Comparison of ENCODE assay signal across 8 cellular contexts in genomic region chr10:124418726-124419501, GRCh38. TPM values are rescaled to one million over a fixed set of nuclear protein-coding genes. Genes with fewer than 3 reads are reported as not detected.
DNase-seq lines count a peak whose midpoint lies in the region; TF ChIP-seq lines count a peak whose summit lies in the region.

OAT (minus strand) TSS chr10:124418923; CDS start chr10:124412171, 6,752 bp downstream.

- no peaks in the 10 kb centered on the region for H3K27me3 ChIP-seq in effector memory CD4-positive, alpha-beta T cell (replicated peaks; ENCODE audit: control insufficient read depth, insufficient read depth, low read length, poor library complexity, severe bottlenecking)

- peak within 1 kb of the TSS; percentile 73 for H3K4me3 ChIP-seq in effector memory CD4-positive, alpha-beta T cell (ENCODE audit: insufficient read depth, low read depth, low read length, poor library complexity, severe bottlenecking)

- H3K9me3 ChIP-seq in effector memory CD4-positive, alpha-beta T cell (ENCODE audit: control insufficient read depth, low read length): no peaks in the 10 kb centered on the region

- TF ChIP-seq CTCF in GM20000 (IDR thresholded peaks at IDR 0.05; ENCODE audit: extremely low read depth, missing control alignments): no peak

- peak within 1 kb of the TSS; percentile 67 for H3K27ac ChIP-seq in effector memory CD4-positive, alpha-beta T cell (ENCODE audit: insufficient read depth, low read length, poor library complexity, severe bottlenecking)

- H3K36me3 ChIP-seq in effector memory CD4-positive, alpha-beta T cell (ENCODE audit: control insufficient read depth, insufficient read depth, low read length): no peaks in the 10 kb centered on the region

- DNase-seq in CMK (ENCODE audit: low read depth) (peak; percentile 85), GM20000 (ENCODE audit: low spot score) (peak; percentile 95), HT-29 (ENCODE audit: low spot score) (peak; percentile 97), NOMO-1 treated with dmso at 0.1 percent for 144 hours (lab: John Stamatoyannopoulos, UW; ENCODE audit: unreplicated experiment) (peak; percentile 95), lung microvascular endothelial cell (ENCODE audit: low read depth in 2 of 2) (peak; percentile 96)
- peak; percentile 89 to 90 for DNase-seq in activated CD8-positive, alpha-beta memory T cell treated with anti-CD3 and anti-CD28 coated beads for 4 hours (ENCODE audit: low read depth in 2 of 2)
- peak; percentile 91 to 94 (median 93) for DNase-seq in effector memory CD4-positive, alpha-beta T cell
- DNase-seq in stimulated activated CD4-positive, alpha-beta T cell treated with anti-CD3 and anti-CD28 coated beads, TNF-alpha, amount 100 ng/mL, for 4 hours (ENCODE audit: low read depth in 3 of 3): peak; percentile 89 to 92 (median 91)

- peaks cover 8% of the 10 kb centered on the region for H3K4me1 ChIP-seq in effector memory CD4-positive, alpha-beta T cell (ENCODE audit: control insufficient read depth, insufficient read depth, low read length, poor library complexity, severe bottlenecking)

RNA-seq across cellular contexts. Expression of gene OAT, which starts in this region (rescaled TPM):
- total RNA-seq in HT-29 (2014; rRNA removed; shearing (Covaris generic)): 26.5 and 28.9 TPM in 2 replicates
- 82.5 and 98.1 TPM in 2 replicates for total RNA-seq in lung microvascular endothelial cell

Comparison
In these comparisons a context has a peak if more than half of its experiments do, and no peak if none do; other contexts are left out.
1. Peak in every context shown above with its lines: DNase-seq, H3K4me3 ChIP-seq and H3K27ac ChIP-seq.